In genomic region chr7:101108330-101108857, GRCh38 we compare ENCODE assay signal across 1 cellular context.
TF ChIP-seq lines count a peak whose summit lies in the region.

No MANE protein-coding gene starts in this region.

TF ChIP-seq in endothelial cell of umbilical vein, 7 proteins besides CTCF, POLR2A, EP300 and RAD21:
- TF ChIP-seq MYC (IDR thresholded peaks at IDR 0.05; ENCODE audit: low read depth, low read length): peak; percentile 68
- TF ChIP-seq POLR2AphosphoS5 (IDR thresholded peaks at IDR 0.05; ENCODE audit: insufficient read depth, low read depth, low read length): peak; percentile 76
- no peak for TF ChIP-seq JUN (IDR thresholded peaks at IDR 0.05; ENCODE audit: borderline replicate concordance, insufficient read depth, insufficient read length, low read depth)
- no peak for TF ChIP-seq EZH2 (IDR thresholded peaks at IDR 0.05; ENCODE audit: borderline replicate concordance, low read depth, low read length, severe bottlenecking)
- TF ChIP-seq MAX (IDR thresholded peaks at IDR 0.05; ENCODE audit: insufficient read depth, insufficient read length): peak; percentile 31
- TF ChIP-seq FOS (IDR thresholded peaks at IDR 0.05; ENCODE audit: borderline replicate concordance, insufficient read depth, low read length): peak; percentile 39
- no peak for TF ChIP-seq GATA2 (IDR thresholded peaks at IDR 0.05; ENCODE audit: insufficient read depth, insufficient read length, low read depth, low read length)
